Comparison of ENCODE assay signal across 25 cellular contexts in genomic region chr2:169647496-169647895, GRCh38. TPM values are rescaled to one million over a fixed set of nuclear protein-coding genes. Genes with fewer than 3 reads are reported as not detected.
"Had no signal": no experiment of that assay in that cellular context is flagged by ENCODE, and none has a peak within 500 bp of the region (broad histone marks: within the 10 kb centered on the region; RNA-seq: fewer than 3 reads in every experiment).

No MANE protein-coding gene starts in this region.

- H3K27ac Mint-ChIP-seq: IgD-negative memory B cell, T-cell had no signal

- H3K9me2 ChIP-seq: SK-N-SH had no signal

- H3K9me3 ChIP-seq: MG63, SK-N-SH had no signal

- H3K27ac ChIP-seq: RWPE1 had no signal

- H3K27me3 ChIP-seq: MG63 had no signal

- H3K4me2 ChIP-seq: SK-N-SH had no signal

- H3K36me3 ChIP-seq: MG63 had no signal

- H3K4me3 ChIP-seq: MG63 had no signal

- DNase-seq: Karpas-422, KG1, MG63, NCI-H1092, NCI-H1105 treated with DMSO at 0.1 percent for 48 hours, NCI-H1417 treated with DMSO at 0.1 percent for 48 hours, NCI-H146, NCI-H1694 treated with DMSO at 0.1 percent for 48 hours, NCI-H1930, NCI-H2081, NCI-H2107, NCI-H2227 treated with DMSO at 0.1 percent for 48 hours, NCI-H524 treated with DMSO at 0.1 percent for 48 hours, NCI-H69, NCI-H774, PC-3, SHP77, SK-N-SH, SW 1271, T-cell had no signal

- ATAC-seq: Panc1, PC-3, T-cell had no signal

- H3K4me3 Mint-ChIP-seq: IgD-negative memory B cell, T-cell had no signal

- H3K4me1 Mint-ChIP-seq: T-cell had no signal

RNA-seq across cellular contexts. Expression of gene CFAP210, which starts 46.7 kb away (rescaled TPM):
- total RNA-seq: HT1080, PC-3, SK-MEL-5 had no signal
